8 cellular contexts compared by ENCODE assay signal in genomic region chrX:70432936-70433847, GRCh38. TPM values are rescaled to one million over a fixed set of nuclear protein-coding genes. Genes with fewer than 3 reads are reported as not detected.
DNase-seq lines count a peak whose midpoint lies in the region; ATAC-seq and TF ChIP-seq lines count a peak whose summit lies in the region.

No MANE protein-coding gene starts in this region.

- TF ChIP-seq CTCF in brain microvascular endothelial cell (IDR thresholded peaks at IDR 0.05; ENCODE audit: low read depth, low read length, missing control alignments) (no peak), mucosa of descending colon (IDR thresholded peaks at IDR 0.05) (no peak)

- H3K27me3 ChIP-seq in BLaER1: peaks cover 72% of the 10 kb centered on the region
- no peaks in the 10 kb centered on the region for H3K27me3 ChIP-seq in HUES64 (ENCODE audit: insufficient read depth, low read length)
- no peaks in the 10 kb centered on the region for H3K27me3 ChIP-seq in brain microvascular endothelial cell (replicated peaks)
- H3K27me3 ChIP-seq in muscle layer of duodenum (ENCODE audit: low read depth, low read length): no peaks in the 10 kb centered on the region

- intact Hi-C loops in mucosa of descending colon (cut with DNase I, micrococcal nuclease): no loop called here

- no peak for DNase-seq in brain microvascular endothelial cell
- DNase-seq in left lobe of liver (ENCODE audit: low spot score): no peak
- no peak for DNase-seq in mucosa of descending colon
- no peak for DNase-seq in COR-L47 (lab: John Stamatoyannopoulos, UW)

- peak overlapping the region; percentile 78 for H3K4me2 ChIP-seq in BLaER1

- H3K36me3 ChIP-seq in BLaER1 (no peaks in the 10 kb centered on the region), HUES64 (ENCODE audit: insufficient read depth, low read length) (peaks cover 15% of the 10 kb centered on the region; the same call in 1 of the 2 replicates), brain microvascular endothelial cell (replicated peaks) (no peaks in the 10 kb centered on the region), muscle layer of duodenum (ENCODE audit: control insufficient read depth in 1 of 2, insufficient read depth in 2 of 2, low read length in 2 of 2) (no peaks in the 10 kb centered on the region), mucosa of descending colon (ENCODE audit: low read depth) (no peaks in the 10 kb centered on the region)

- H3K4me1 ChIP-seq in BLaER1 (peaks cover 27% of the 10 kb centered on the region), HUES64 (ENCODE audit: insufficient read depth, low read length) (no peaks in the 10 kb centered on the region; the same call in 1 of the 2 replicates), muscle layer of duodenum (ENCODE audit: control insufficient read depth in 1 of 2, insufficient read depth in 2 of 2, low read length in 2 of 2) (peaks cover 0 to 4% of the 10 kb centered on the region in 2 donors), mucosa of descending colon (ENCODE audit: low read depth) (no peaks in the 10 kb centered on the region)

- ATAC-seq in GM21737 (IDR thresholded peaks at IDR 0.05; ENCODE audit: unreplicated experiment) (no peak), left lobe of liver (no peak), mucosa of descending colon (no peak)

- H3K27ac ChIP-seq in BLaER1: no peak overlapping the region
- H3K27ac ChIP-seq in HUES64 (ENCODE audit: low read depth, low read length): no peak overlapping the region
- H3K27ac ChIP-seq in brain microvascular endothelial cell: no peak overlapping the region
- no peak overlapping the region for H3K27ac ChIP-seq in muscle layer of duodenum (ENCODE audit: low read length)

- 76% methylated on average over 15 of the region's 15 CpGs for WGBS in HUES64

- in situ Hi-C loops in brain microvascular endothelial cell (cut with HindIII; ENCODE audit: low pct_ligation_motif_present, low sequenced_read_pairs): no loop called here

- H3K4me3 ChIP-seq in BLaER1 (peak overlapping the region; percentile 70), HUES64 (ENCODE audit: low read length) (peak overlapping the region; percentile 78), brain microvascular endothelial cell (ENCODE audit: low read depth, low read length) (peak overlapping the region; percentile 74), muscle layer of duodenum (ENCODE audit: low read depth in 1 of 2, low read length in 2 of 2) (peak overlapping the region; percentile 11 to 73), mucosa of descending colon (no peak overlapping the region)

- H3K9ac ChIP-seq in BLaER1: no peak overlapping the region
- H3K9ac ChIP-seq in HUES64 (ENCODE audit: low read depth, low read length): 0 out of 2 replicates have a peak overlapping the region, but pooled peaks have one; percentile 30

- H4K20me1 ChIP-seq in BLaER1: no peaks in the 10 kb centered on the region

- H3K9me3 ChIP-seq in BLaER1: no peaks in the 10 kb centered on the region
- H3K9me3 ChIP-seq in HUES64 (ENCODE audit: insufficient read depth, low read depth, low read length): no peaks in the 10 kb centered on the region
- no peaks in the 10 kb centered on the region for H3K9me3 ChIP-seq in muscle layer of duodenum (ENCODE audit: control insufficient read depth in 1 of 2, low read length in 2 of 2)
- H3K9me3 ChIP-seq in mucosa of descending colon: no peaks in the 10 kb centered on the region

RNA-seq across cellular contexts. Expression of gene GDPD2, which starts 10.1 kb away (rescaled TPM):
- 19.9 TPM for polyA plus RNA-seq in HUES64 (2013, experiment 1 of 2)
- 14.1 TPM for polyA plus RNA-seq in HUES64 (2013, experiment 2 of 2)
- total RNA-seq in left lobe of liver (not detected), mucosa of descending colon (10 to 100 TPM in 2 of 3 donors, 1 to 10 TPM in 1; 9.0 to 28.5 (median 25.9) TPM)

RNA-seq across cellular contexts. Expression of gene DLG3, which starts 11.4 kb away (rescaled TPM):
- polyA plus RNA-seq in HUES64 (2013, experiment 1 of 2): 26.2 TPM
- 28.5 TPM for polyA plus RNA-seq in HUES64 (2013, experiment 2 of 2)
- total RNA-seq in left lobe of liver: 1.6 TPM
- total RNA-seq in mucosa of descending colon: 10 to 100 TPM; 41.9 to 76.0 (median 72.8) TPM

Comparison
In these comparisons a context has a peak if more than half of its experiments do, and no peak if none do; other contexts are left out.
1. RNA of gene DLG3, which starts 11.4 kb away (total RNA-seq): 41.9 to 76.0 TPM in mucosa of descending colon; 1.6 TPM in left lobe of liver (single experiment); every median in the first group is over 10 times any median in the second.